13 cellular contexts compared by ENCODE assay signal in the genomic region with DNA sequence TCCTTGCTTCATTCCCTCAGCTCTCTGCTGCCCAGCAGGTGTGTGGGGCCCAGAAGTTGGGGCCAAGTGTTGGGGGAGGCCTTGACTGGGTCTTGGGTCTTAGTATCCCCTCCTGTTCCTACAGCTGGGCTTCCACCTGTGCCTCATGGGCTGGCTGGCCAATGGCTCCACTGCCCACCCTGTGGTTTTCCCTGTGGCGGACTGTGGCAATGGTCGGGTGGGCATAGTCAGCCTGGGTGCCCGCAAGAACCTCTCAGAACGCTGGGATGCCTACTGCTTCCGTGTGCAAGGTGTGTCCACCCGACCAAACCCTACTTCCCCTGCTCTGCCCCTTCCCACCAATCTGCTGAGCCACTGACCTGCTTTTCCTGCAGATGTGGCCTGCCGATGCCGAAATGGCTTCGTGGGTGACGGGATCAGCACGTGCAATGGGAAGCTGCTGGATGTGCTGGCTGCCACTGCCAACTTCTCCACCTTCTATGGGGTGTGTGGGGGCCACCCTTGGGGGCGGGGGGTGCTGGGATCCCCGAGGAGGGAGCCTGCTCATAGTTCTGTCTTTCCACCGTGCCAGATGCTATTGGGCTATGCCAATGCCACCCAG. TPM values are rescaled to one million over a fixed set of nuclear protein-coding genes. Genes with fewer than 3 reads are reported as not detected.
"Had no signal": no experiment of that assay in that cellular context is flagged by ENCODE, and none has a peak within 500 bp of the region (broad histone marks: within the 10 kb centered on the region; RNA-seq: fewer than 3 reads in every experiment).

No MANE protein-coding gene starts in this region.

- H3K27ac Mint-ChIP-seq: activated CD4-positive, alpha-beta T cell treated with anti-CD3 and anti-CD28 coated beads for 36 hours; activated naive CD8-positive, alpha-beta T cell; natural killer cell treated with Interleukin-12 subunit alpha and Interleukin-12 subunit beta and Interleukin-15 and Interleukin-18, amount 100 ng/mL, for 72 hours; stimulated activated naive CD8-positive, alpha-beta T cell treated with anti-CD3 and anti-CD28 coated beads, Interleukin-15, amount 100 ng/mL, for 72 hours had no signal

- H3K4me3 ChIP-seq: skin epidermis had no signal

- DNase-seq: activated CD4-positive, alpha-beta T cell treated with anti-CD3 and anti-CD28 coated beads for 36 hours; activated CD4-positive, alpha-beta T cell treated with anti-CD3 and anti-CD28 coated beads, Interleukin-2, amount 50 U/mL, for 48 hours; erythroblast; foreskin melanocyte; nucleus accumbens; stimulated activated CD4-positive, alpha-beta T cell treated with anti-CD3 and anti-CD28 coated beads, Interleukin-15, amount 100 ng/mL, for 24 hours; stimulated activated CD4-positive, alpha-beta T cell treated with anti-CD3 and anti-CD28 coated beads, Interleukin-2, amount 100 ng/mL, for 48 hours; stimulated activated naive CD8-positive, alpha-beta T cell treated with anti-CD3 and anti-CD28 coated beads, Interleukin-15, amount 100 ng/mL, for 72 hours; trophoblast cell had no signal

- H3K4me3 Mint-ChIP-seq: activated CD4-positive, alpha-beta T cell treated with anti-CD3 and anti-CD28 coated beads for 36 hours; activated naive CD8-positive, alpha-beta T cell; natural killer cell treated with Interleukin-12 subunit alpha and Interleukin-12 subunit beta and Interleukin-15 and Interleukin-18, amount 100 ng/mL, for 72 hours; stimulated activated naive CD8-positive, alpha-beta T cell treated with anti-CD3 and anti-CD28 coated beads, Interleukin-15, amount 100 ng/mL, for 72 hours had no signal

- H3K27me3 Mint-ChIP-seq: activated CD4-positive, alpha-beta T cell treated with anti-CD3 and anti-CD28 coated beads for 36 hours; activated naive CD8-positive, alpha-beta T cell; natural killer cell treated with Interleukin-12 subunit alpha and Interleukin-12 subunit beta and Interleukin-15 and Interleukin-18, amount 100 ng/mL, for 72 hours; stimulated activated naive CD8-positive, alpha-beta T cell treated with anti-CD3 and anti-CD28 coated beads, Interleukin-15, amount 100 ng/mL, for 72 hours had no signal

- H3K4me1 Mint-ChIP-seq: activated CD4-positive, alpha-beta T cell treated with anti-CD3 and anti-CD28 coated beads for 36 hours; stimulated activated naive CD8-positive, alpha-beta T cell treated with anti-CD3 and anti-CD28 coated beads, Interleukin-15, amount 100 ng/mL, for 72 hours had no signal

- H3K9me3 Mint-ChIP-seq: natural killer cell treated with Interleukin-12 subunit alpha and Interleukin-12 subunit beta and Interleukin-15 and Interleukin-18, amount 100 ng/mL, for 72 hours; stimulated activated naive CD8-positive, alpha-beta T cell treated with anti-CD3 and anti-CD28 coated beads, Interleukin-15, amount 100 ng/mL, for 72 hours had no signal

- H3K36me3 Mint-ChIP-seq: activated naive CD8-positive, alpha-beta T cell; natural killer cell treated with Interleukin-12 subunit alpha and Interleukin-12 subunit beta and Interleukin-15 and Interleukin-18, amount 100 ng/mL, for 72 hours had no signal

- ATAC-seq: activated CD4-positive, alpha-beta T cell treated with anti-CD3 and anti-CD28 coated beads for 36 hours; natural killer cell treated with Interleukin-12 subunit alpha and Interleukin-12 subunit beta and Interleukin-15 and Interleukin-18, amount 100 ng/mL, for 72 hours; stimulated activated naive CD8-positive, alpha-beta T cell treated with anti-CD3 and anti-CD28 coated beads, Interleukin-15, amount 100 ng/mL, for 72 hours had no signal

- H3K27ac ChIP-seq: skin epidermis had no signal

RNA-seq across cellular contexts. Expression of a gene that starts 27.6 kb away (rescaled TPM):
- polyA plus RNA-seq: keratinocyte had no signal
